Comparison of ENCODE assay signal across 10 cellular contexts in genomic region chr9:9912459-9912858, GRCh38.
A peak's percentile ranks its signal among the peaks of the same experiment; 100 is the strongest.
DNase-seq lines count a peak whose midpoint lies in the region; ATAC-seq, FAIRE-seq and TF ChIP-seq lines count a peak whose summit lies in the region.
"Had no signal": no experiment of that assay in that cellular context is flagged by ENCODE, and none has a peak within 500 bp of the region (broad histone marks: within the 10 kb centered on the region; RNA-seq: fewer than 3 reads in every experiment).

No MANE protein-coding gene starts in this region.

- H3K4me2 ChIP-seq in OCI-LY1 (ENCODE audit: low read length): peak overlapping the region; percentile 26; the same call in 1 of the 2 replicates

- TF ChIP-seq CTCF in GM12873 (IDR thresholded peaks at IDR 0.05; ENCODE audit: insufficient read depth, low read depth, low read length, missing control alignments) (peak; percentile 25), OCI-LY1 (IDR thresholded peaks at IDR 0.05; ENCODE audit: low read length) (peak; percentile 85), left lung (IDR thresholded peaks at IDR 0.05) (no peak), colonic mucosa (IDR thresholded peaks at IDR 0.05) (no peak), upper lobe of right lung (IDR thresholded peaks at IDR 0.05) (no peak)

- peak; percentile 56 for ATAC-seq in HG03159 (IDR thresholded peaks at IDR 0.05; ENCODE audit: unreplicated experiment)
- no peak for ATAC-seq in left lung
- no peak for ATAC-seq in upper lobe of right lung
- no peak for ATAC-seq in stimulated activated naive CD8-positive, alpha-beta T cell treated with anti-CD3 and anti-CD28 coated beads, Interleukin-15, amount 100 ng/mL, for 72 hours
- ATAC-seq: lower lobe of right lung had no signal

- H3K9me3 ChIP-seq in OCI-LY1 (ENCODE audit: low read length) (no peaks in the 10 kb centered on the region; the same call in 1 of the 2 replicates), left lung (peaks cover 0 to 16% of the 10 kb centered on the region in 2 donors), colonic mucosa (no peaks in the 10 kb centered on the region), upper lobe of right lung (no peaks in the 10 kb centered on the region)
- H3K9me3 ChIP-seq: lower lobe of right lung had no signal

- peaks cover 10% of the 10 kb centered on the region for H3K4me1 ChIP-seq in OCI-LY1 (ENCODE audit: insufficient read depth, low read length, severe bottlenecking)
- no peaks in the 10 kb centered on the region for H3K4me1 ChIP-seq in left lung
- no peaks in the 10 kb centered on the region for H3K4me1 ChIP-seq in colonic mucosa
- H3K4me1 ChIP-seq in upper lobe of right lung: no peaks in the 10 kb centered on the region
- H3K4me1 ChIP-seq: lower lobe of right lung had no signal

- no peaks in the 10 kb centered on the region for H3K9me2 ChIP-seq in OCI-LY1 (ENCODE audit: low read depth, low read length)

- H3K9me3 Mint-ChIP-seq in stimulated activated naive CD8-positive, alpha-beta T cell treated with anti-CD3 and anti-CD28 coated beads, Interleukin-15, amount 100 ng/mL, for 72 hours: peaks cover 0 to 9% of the 10 kb centered on the region in 2 donors

- no peaks in the 10 kb centered on the region for H3K4me1 Mint-ChIP-seq in stimulated activated naive CD8-positive, alpha-beta T cell treated with anti-CD3 and anti-CD28 coated beads, Interleukin-15, amount 100 ng/mL, for 72 hours

- no peaks in the 10 kb centered on the region for H3K79me2 ChIP-seq in OCI-LY1 (ENCODE audit: insufficient read depth, low read length)

- H3K27ac Mint-ChIP-seq in stimulated activated naive CD8-positive, alpha-beta T cell treated with anti-CD3 and anti-CD28 coated beads, Interleukin-15, amount 100 ng/mL, for 72 hours: no peak overlapping the region

- DNase-seq in left lung (no peak), colonic mucosa (no peak), upper lobe of right lung (no peak)
- DNase-seq in stimulated activated naive CD8-positive, alpha-beta T cell treated with anti-CD3 and anti-CD28 coated beads, Interleukin-15, amount 100 ng/mL, for 72 hours: no peak
- DNase-seq: lower lobe of right lung, trophoblast cell had no signal

- H3K4me3 ChIP-seq in OCI-LY1 (ENCODE audit: low read depth, low read length, poor library complexity, severe bottlenecking) (no peak overlapping the region), left lung (no peak overlapping the region), colonic mucosa (no peak overlapping the region), upper lobe of right lung (no peak overlapping the region)
- H3K4me3 ChIP-seq: lower lobe of right lung had no signal

- H3K36me3 ChIP-seq in OCI-LY1 (ENCODE audit: insufficient read depth, low read length): no peaks in the 10 kb centered on the region
- no peaks in the 10 kb centered on the region for H3K36me3 ChIP-seq in left lung
- H3K36me3 ChIP-seq in colonic mucosa: no peaks in the 10 kb centered on the region
- no peaks in the 10 kb centered on the region for H3K36me3 ChIP-seq in upper lobe of right lung
- H3K36me3 ChIP-seq: lower lobe of right lung had no signal

- H3K27me3 ChIP-seq in OCI-LY1 (ENCODE audit: insufficient read depth, low read length): no peaks in the 10 kb centered on the region
- no peaks in the 10 kb centered on the region for H3K27me3 ChIP-seq in left lung
- H3K27me3 ChIP-seq in colonic mucosa: no peaks in the 10 kb centered on the region
- H3K27me3 ChIP-seq in upper lobe of right lung: no peaks in the 10 kb centered on the region

- H2AFZ ChIP-seq in OCI-LY1 (ENCODE audit: low read length): no peak overlapping the region

- H3K27ac ChIP-seq in OCI-LY1 (ENCODE audit: low read depth, low read length, poor library complexity, severe bottlenecking): no peak overlapping the region
- H3K27ac ChIP-seq in left lung: no peak overlapping the region
- H3K27ac ChIP-seq in colonic mucosa: no peak overlapping the region
- H3K27ac ChIP-seq in upper lobe of right lung: no peak overlapping the region
- H3K27ac ChIP-seq: lower lobe of right lung had no signal

- H3K27me3 Mint-ChIP-seq in stimulated activated naive CD8-positive, alpha-beta T cell treated with anti-CD3 and anti-CD28 coated beads, Interleukin-15, amount 100 ng/mL, for 72 hours: no peaks in the 10 kb centered on the region

- H4K20me1 ChIP-seq in OCI-LY1 (ENCODE audit: insufficient read depth, low read length): no peaks in the 10 kb centered on the region

- no peaks in the 10 kb centered on the region for H3F3A ChIP-seq in OCI-LY1 (ENCODE audit: insufficient read depth, low read length)

- intact Hi-C loops in left lung (cut with DNase I): no loop called here
- intact Hi-C loops in colonic mucosa (cut with DNase I): no loop called here
- intact Hi-C loops in upper lobe of right lung (cut with DNase I): no loop called here

- H3K9ac ChIP-seq in OCI-LY1 (ENCODE audit: low read length) (no peak overlapping the region), colonic mucosa (ENCODE audit: low read depth in 2 of 2, low read length in 2 of 2) (no peak overlapping the region)

- H3K4me3 Mint-ChIP-seq in stimulated activated naive CD8-positive, alpha-beta T cell treated with anti-CD3 and anti-CD28 coated beads, Interleukin-15, amount 100 ng/mL, for 72 hours: no peak overlapping the region

- peak; percentile 47 for FAIRE-seq in islet of Langerhans (lab: Jason Lieb, UNC)

Comparison
In these comparisons a context has a peak if more than half of its experiments do, and no peak if none do; other contexts are left out.
1. CTCF ChIP-seq: peak in GM12873 (single experiment) and OCI-LY1 (single experiment); none in left lung (0 of 2), colonic mucosa (single experiment) and upper lobe of right lung (single experiment).